Comparison of ENCODE assay signal across 8 cellular contexts in the genomic region with DNA sequence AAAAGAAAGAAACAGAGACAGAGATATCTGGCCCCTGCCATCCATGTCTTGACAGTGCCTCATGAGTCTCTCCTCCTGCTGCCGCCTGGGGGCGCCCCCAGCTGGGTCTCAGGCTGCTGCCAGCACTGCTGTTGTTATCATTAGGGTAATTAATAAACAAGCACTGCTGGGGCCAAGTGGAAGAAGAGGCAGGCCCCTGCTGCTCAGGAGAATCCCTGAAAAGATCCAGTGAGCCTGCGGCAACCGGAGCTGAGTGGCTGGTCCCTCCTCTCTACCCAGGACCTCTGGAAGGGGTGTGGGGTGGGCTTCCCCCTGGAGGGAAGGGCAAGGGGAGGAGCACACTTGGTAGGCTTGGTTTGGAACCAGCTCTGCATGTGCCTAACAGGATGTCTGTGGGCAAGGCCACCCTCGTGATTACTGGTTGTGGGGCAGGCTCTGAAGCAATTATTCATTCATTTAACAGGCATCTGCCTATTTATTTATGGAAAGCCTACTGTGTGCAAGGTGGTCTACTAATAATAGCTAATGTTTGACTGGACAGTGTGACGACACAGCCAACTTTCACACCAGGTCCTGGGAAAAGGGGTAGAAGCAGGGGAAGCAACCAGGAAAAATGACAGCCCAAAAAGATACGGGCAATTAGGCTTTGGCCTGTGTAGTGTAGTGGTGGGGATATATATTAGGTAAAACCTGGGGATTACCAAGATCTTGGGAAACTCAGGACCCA. TPM values are rescaled to one million over a fixed set of nuclear protein-coding genes. Genes with fewer than 3 reads are reported as not detected.
DNase-seq lines count a peak whose midpoint lies in the region; ATAC-seq and TF ChIP-seq lines count a peak whose summit lies in the region.

No MANE protein-coding gene starts in this region.

- peaks cover 1% of the 10 kb centered on the region; the same call in 1 of the 2 replicates for H3K27me3 Mint-ChIP-seq in HFFc6 (ENCODE audit: insufficient read depth)

- 27% methylated on average over 6 of the region's 7 CpGs for WGBS in right lobe of liver (ENCODE audit: insufficient coverage, low coverage, low lambda C conversion rate, missing lambda C conversion rate)

- H3K27ac ChIP-seq in right lobe of liver: no peak overlapping the region

- H3K9me3 ChIP-seq in right lobe of liver: no peaks in the 10 kb centered on the region

- peak; percentile 49 to 65 (median 62) for ATAC-seq in right lobe of liver

- H3K4me1 ChIP-seq in right lobe of liver: peaks cover 0 to 6% (median 0%) of the 10 kb centered on the region in 4 donors

- H3K4me1 Mint-ChIP-seq in HFFc6 (ENCODE audit: low read depth): peaks cover 38% of the 10 kb centered on the region

- TF ChIP-seq CTCF in HFFc6 (IDR thresholded peaks at IDR 0.05) (peak; percentile 91), right lobe of liver (IDR thresholded peaks at IDR 0.05) (peak; percentile 44 to 71 (median 64))

- H3K36me3 ChIP-seq in right lobe of liver: no peaks in the 10 kb centered on the region

- no peaks in the 10 kb centered on the region for H3K9me3 Mint-ChIP-seq in HFFc6

- DNase-seq in Caki2 (ENCODE audit: low read depth) (peak; percentile 93), HFFc6 (peak; percentile 56), NCI-H526 (lab: John Stamatoyannopoulos, UW) (peak; percentile 60 to 80), dermis blood vessel endothelial cell (peak; percentile 83), right lobe of liver (peak in 1 of 3 donors; percentile 44), mesenteric fat pad (ENCODE audit: low spot score) (no peak)
- peak; percentile 49 to 57 for DNase-seq in activated CD4-positive, alpha-beta T cell treated with anti-CD3 and anti-CD28 coated beads, Interleukin-2, amount 50 U/mL, for 24 hours (ENCODE audit: low read depth in 1 of 2, low spot score in 1 of 2)
- DNase-seq in stimulated activated CD4-positive, alpha-beta T cell treated with anti-CD3 and anti-CD28 coated beads, Interleukin-4, amount 100 ng/mL, for 48 hours (ENCODE audit: low read depth in 2 of 2): peak; percentile 61 to 62

- intact Hi-C loops in right lobe of liver (cut with DNase I): no loop called here

- H3K27me3 ChIP-seq in right lobe of liver: no peaks in the 10 kb centered on the region

- no peak for TF ChIP-seq POLR2A in right lobe of liver (IDR thresholded peaks at IDR 0.05)

- in situ Hi-C loops in Caki2 (cut with HindIII; ENCODE audit: low pct_unique_long_range_greater_than_20kb, low sequenced_read_pairs): no loop called here

- H3K36me3 Mint-ChIP-seq in HFFc6 (ENCODE audit: low read depth): no peaks in the 10 kb centered on the region

- peak overlapping the region; percentile 69 for H3K27ac Mint-ChIP-seq in HFFc6

- H3K4me3 ChIP-seq in right lobe of liver: no peak overlapping the region

- H3K4me3 Mint-ChIP-seq in HFFc6: peak overlapping the region; percentile 87

RNA-seq across cellular contexts. Expression of a gene that starts 1.2 kb away (rescaled TPM):
- total RNA-seq in Caki2 (2014; rRNA removed; shearing (Covaris generic); ENCODE audit: low replicate concordance): 16.5 and 20.2 TPM in 2 replicates
- 10 to 100 TPM; 16.6 to 27.6 (median 21.9) TPM for total RNA-seq in HFFc6 (2021; fragmentation: NEBNext Ultra II Directional; extraction: Animal tissue kit (Norgen Biotek cat#: 25700))
- total RNA-seq in dermis blood vessel endothelial cell (2.6 and 5.0 TPM in 2 replicates), right lobe of liver (1 to 10 TPM; 1.1 to 2.9 (median 1.8) TPM), mesenteric fat pad (63.4 TPM)

RNA-seq across cellular contexts. Expression of a gene that starts 13.8 kb away (rescaled TPM):
- 9.3 and 24.2 TPM in 2 replicates for total RNA-seq in Caki2 (2014; rRNA removed; shearing (Covaris generic); ENCODE audit: low replicate concordance)
- total RNA-seq in HFFc6 (2021; fragmentation: NEBNext Ultra II Directional; extraction: Animal tissue kit (Norgen Biotek cat#: 25700)): 10 to 100 TPM; 27.3 to 39.4 (median 32.2) TPM
- total RNA-seq in dermis blood vessel endothelial cell: 35.9 and 68.0 TPM in 2 replicates
- total RNA-seq in right lobe of liver: 10 to 100 TPM; 13.9 to 20.8 (median 17.9) TPM
- 26.7 TPM for total RNA-seq in mesenteric fat pad

RNA-seq across cellular contexts. Expression of a gene that starts 44.2 kb away (rescaled TPM):
- total RNA-seq in Caki2 (2014; rRNA removed; shearing (Covaris generic); ENCODE audit: low replicate concordance): not detected in 2 replicates
- 1 to 10 TPM in 4 of 6 experiments, under 1 TPM in 2; 0.19 to 1.8 (median 1.2) TPM for total RNA-seq in HFFc6 (2021; fragmentation: NEBNext Ultra II Directional; extraction: Animal tissue kit (Norgen Biotek cat#: 25700))
- total RNA-seq in dermis blood vessel endothelial cell: 0.09 TPM in 1 of 2 replicates, not detected in the other
- total RNA-seq in right lobe of liver: 1 to 10 TPM in 4 of 6 experiments, under 1 TPM in 2; 0.56 to 3.3 (median 1.8) TPM
- 0.77 TPM for total RNA-seq in mesenteric fat pad
